21 cellular contexts compared by ENCODE assay signal in the genomic region with DNA sequence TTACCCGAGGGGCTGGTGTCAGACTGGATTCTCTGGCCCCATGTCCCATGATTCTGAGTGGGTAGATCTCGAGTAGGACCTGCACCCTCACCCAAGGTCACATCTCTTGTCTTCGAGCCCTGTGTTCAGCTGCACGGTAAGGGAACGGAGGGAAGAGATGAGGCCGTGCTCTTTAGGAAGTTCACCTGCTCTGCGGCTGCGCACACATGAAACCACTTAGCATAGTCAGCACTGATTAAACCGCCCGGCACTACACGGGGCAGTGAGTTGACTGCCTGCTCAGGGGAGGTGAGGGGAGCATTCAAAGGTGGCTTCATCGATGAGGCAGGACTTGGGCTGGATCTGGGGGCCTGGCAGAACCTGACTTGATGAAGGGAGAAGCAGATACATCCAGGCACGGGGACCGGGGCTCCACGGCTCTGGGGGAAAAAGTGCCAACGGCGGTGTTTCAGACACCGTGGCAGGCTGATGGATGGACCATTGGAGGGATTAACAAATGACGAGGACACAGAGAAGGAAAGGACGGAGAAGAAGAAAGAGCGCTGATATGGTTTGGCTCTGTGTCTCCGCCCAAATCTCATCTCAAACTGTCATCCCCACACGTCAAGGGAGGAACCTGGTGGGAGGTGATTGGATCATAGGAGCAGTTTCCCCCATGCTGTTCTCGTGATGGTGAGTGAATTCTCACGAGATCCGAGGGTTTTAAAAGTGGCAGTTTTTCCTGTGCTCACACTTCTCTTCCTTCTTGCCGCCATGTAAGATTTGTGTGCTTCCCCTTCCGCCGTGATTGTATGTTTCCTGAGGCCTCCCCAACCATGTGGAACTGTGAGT.
DNase-seq lines count a peak whose midpoint lies in the region; ATAC-seq and TF ChIP-seq lines count a peak whose summit lies in the region.
"Had no signal": no experiment of that assay in that cellular context is flagged by ENCODE, and none has a peak within 500 bp of the region (broad histone marks: within the 10 kb centered on the region; RNA-seq: fewer than 3 reads in every experiment).

No MANE protein-coding gene starts in this region.

- no peak overlapping the region for H2BK12ac ChIP-seq in neuronal stem cell (ENCODE audit: low read length)

- no peak overlapping the region for H3K27ac ChIP-seq in right atrium auricular region
- H3K27ac ChIP-seq in neuronal stem cell (replicated peaks; ENCODE audit: low read length) = no peak overlapping the region
- H3K27ac ChIP-seq: SJSA1 had no signal

- no peaks in the 10 kb centered on the region for H3K79me1 ChIP-seq in neuronal stem cell (ENCODE audit: low read depth, low read length)

- H3K4me1 Mint-ChIP-seq in activated CD4-positive, alpha-beta T cell treated with anti-CD3 and anti-CD28 coated beads, Interleukin-2, amount 10 ng/mL, durations not matched to agents 24 days and 14 days = no peaks in the 10 kb centered on the region
- no peaks in the 10 kb centered on the region for H3K4me1 Mint-ChIP-seq in activated T-cell treated with anti-CD3 and anti-CD28 coated beads, Interleukin-2, amount 50 U/mL, for 4 hours (ENCODE audit: low read depth)
- no peaks in the 10 kb centered on the region for H3K4me1 Mint-ChIP-seq in activated T-helper 1 cell treated with anti-CD3 and anti-CD28 coated beads, Interleukin-12 subunit alpha, Interleukin-12 subunit beta, Interleukin-2, Interleukin-4 antibody, amounts not matched to agents 30 ng/mL and 10 ng/mL and 1 ng/mL, durations not matched to agents 14 hours and 24 hours and 36 hours (ENCODE audit: low read depth)

- WGBS in neuronal stem cell (ENCODE audit: extremely low coverage in 2 of 2, insufficient read length in 2 of 2, insufficient replicate concordance in 1 of 2), 2 donors = no CpG with 5 or more reads among the region's 29 CpGs

- H3K23ac ChIP-seq in neuronal stem cell (ENCODE audit: low read depth, low read length, poor library complexity) = no peak overlapping the region

- peaks cover 2% of the 10 kb centered on the region for H3K27me3 Mint-ChIP-seq in activated CD4-positive, alpha-beta T cell treated with anti-CD3 and anti-CD28 coated beads, Interleukin-2, amount 10 ng/mL, durations not matched to agents 24 days and 14 days
- peaks cover under 1% of the 10 kb centered on the region for H3K27me3 Mint-ChIP-seq in activated T-cell treated with anti-CD3 and anti-CD28 coated beads, Interleukin-2, amount 50 U/mL, for 4 hours (ENCODE audit: low read depth)
- peaks cover 2% of the 10 kb centered on the region for H3K27me3 Mint-ChIP-seq in activated T-helper 1 cell treated with anti-CD3 and anti-CD28 coated beads, Interleukin-12 subunit alpha, Interleukin-12 subunit beta, Interleukin-2, Interleukin-4 antibody, amounts not matched to agents 30 ng/mL and 10 ng/mL and 1 ng/mL, durations not matched to agents 14 hours and 24 hours and 36 hours (ENCODE audit: insufficient read depth)

- no peak overlapping the region for H3K4me3 Mint-ChIP-seq in activated CD4-positive, alpha-beta T cell treated with anti-CD3 and anti-CD28 coated beads, Interleukin-2, amount 10 ng/mL, durations not matched to agents 24 days and 14 days
- no peak overlapping the region for H3K4me3 Mint-ChIP-seq in activated T-cell treated with anti-CD3 and anti-CD28 coated beads, Interleukin-2, amount 50 U/mL, for 4 hours
- H3K4me3 Mint-ChIP-seq in activated T-helper 1 cell treated with anti-CD3 and anti-CD28 coated beads, Interleukin-12 subunit alpha, Interleukin-12 subunit beta, Interleukin-2, Interleukin-4 antibody, amounts not matched to agents 30 ng/mL and 10 ng/mL and 1 ng/mL, durations not matched to agents 14 hours and 24 hours and 36 hours = no peak overlapping the region
- H3K4me3 Mint-ChIP-seq: CD8-positive, alpha-beta T cell; HFFc6 had no signal

- no peak overlapping the region for H3K9ac ChIP-seq in neuronal stem cell (ENCODE audit: low read depth, low read length, poor library complexity)

- intact Hi-C loops in left cardiac atrium (cut with DNase I) = no loop called here
- intact Hi-C loops in activated CD4-positive, alpha-beta T cell treated with anti-CD3 and anti-CD28 coated beads, Interleukin-2, amount 10 ng/mL, durations not matched to agents 24 days and 14 days (cut with micrococcal nuclease) = no loop called here
- intact Hi-C loops in activated T-helper 1 cell treated with anti-CD3 and anti-CD28 coated beads, Interleukin-12 subunit alpha, Interleukin-12 subunit beta, Interleukin-2, Interleukin-4 antibody, amounts not matched to agents 30 ng/mL and 10 ng/mL and 1 ng/mL, durations not matched to agents 14 hours and 24 hours and 36 hours (cut with micrococcal nuclease) = no loop called here

- ATAC-seq in left cardiac atrium (no peak), HG03565 (IDR thresholded peaks at IDR 0.05; ENCODE audit: unreplicated experiment) (no peak)
- ATAC-seq in activated T-cell treated with anti-CD3 and anti-CD28 coated beads, Interleukin-2, amount 50 U/mL, for 4 hours = no peak
- ATAC-seq: CD8-positive, alpha-beta T cell; Right ventricle myocardium inferior had no signal

- H2AFZ ChIP-seq in neuronal stem cell (ENCODE audit: low read length) = no peak overlapping the region

- no peak overlapping the region for H4K91ac ChIP-seq in neuronal stem cell (ENCODE audit: low read depth, low read length, poor library complexity)

- H2AK5ac ChIP-seq in neuronal stem cell (ENCODE audit: low read depth, low read length) = peak overlapping the region; percentile 31

- no peak overlapping the region for H2BK120ac ChIP-seq in neuronal stem cell (ENCODE audit: low read depth, low read length)

- no peaks in the 10 kb centered on the region for H3K27me3 ChIP-seq in right atrium auricular region
- no peaks in the 10 kb centered on the region for H3K27me3 ChIP-seq in neuronal stem cell (ENCODE audit: control insufficient read depth in 3 of 3, insufficient read depth in 3 of 3, low read depth in 1 of 3, low read length in 3 of 3)
- H3K27me3 ChIP-seq: SJSA1 had no signal

- no peak overlapping the region for H3K4me2 ChIP-seq in neuronal stem cell (ENCODE audit: insufficient read depth, low read length, poor library complexity, severe bottlenecking)

- H3K9me3 ChIP-seq in right atrium auricular region (no peaks in the 10 kb centered on the region), neuronal stem cell (replicated peaks in 1 of 2; ENCODE audit: control insufficient read depth in 2 of 2, insufficient read depth in 1 of 2, low read depth in 1 of 2, low read length in 2 of 2) (no peaks in the 10 kb centered on the region)

- H2BK15ac ChIP-seq in neuronal stem cell (ENCODE audit: low read length) = no peak overlapping the region

- H2BK5ac ChIP-seq in neuronal stem cell (ENCODE audit: low read length) = no peak overlapping the region

- H3K14ac ChIP-seq in neuronal stem cell (ENCODE audit: low read length) = no peak overlapping the region

- no peak overlapping the region for H3K4ac ChIP-seq in neuronal stem cell (ENCODE audit: low read length)

- H3K4me1 ChIP-seq in right atrium auricular region (no peaks in the 10 kb centered on the region), neuronal stem cell (ENCODE audit: control insufficient read depth in 2 of 2, insufficient read depth in 1 of 2, low read depth in 1 of 2, low read length in 2 of 2) (no peaks in the 10 kb centered on the region)
- H3K4me1 ChIP-seq: SJSA1 had no signal

- H3K27ac Mint-ChIP-seq in activated CD4-positive, alpha-beta T cell treated with anti-CD3 and anti-CD28 coated beads, Interleukin-2, amount 10 ng/mL, durations not matched to agents 24 days and 14 days = no peak overlapping the region
- no peak overlapping the region for H3K27ac Mint-ChIP-seq in activated T-helper 1 cell treated with anti-CD3 and anti-CD28 coated beads, Interleukin-12 subunit alpha, Interleukin-12 subunit beta, Interleukin-2, Interleukin-4 antibody, amounts not matched to agents 30 ng/mL and 10 ng/mL and 1 ng/mL, durations not matched to agents 14 hours and 24 hours and 36 hours
- H3K27ac Mint-ChIP-seq: CD8-positive, alpha-beta T cell; HFFc6 had no signal

- H4K8ac ChIP-seq in neuronal stem cell (ENCODE audit: low read depth, low read length) = no peak overlapping the region

- H3K36me3 ChIP-seq in right atrium auricular region (no peaks in the 10 kb centered on the region), neuronal stem cell (replicated peaks in 1 of 2; ENCODE audit: control insufficient read depth in 2 of 2, insufficient read depth in 2 of 2, low read length in 2 of 2) (no peaks in the 10 kb centered on the region)
- H3K36me3 ChIP-seq: SJSA1 had no signal

- H3K4me3 ChIP-seq in right atrium auricular region (no peak overlapping the region), neuronal stem cell (ENCODE audit: low read length in 2 of 2) (no peak overlapping the region)
- H3K4me3 ChIP-seq: SJSA1 had no signal

- no peaks in the 10 kb centered on the region for H3K36me3 Mint-ChIP-seq in activated CD4-positive, alpha-beta T cell treated with anti-CD3 and anti-CD28 coated beads, Interleukin-2, amount 10 ng/mL, durations not matched to agents 24 days and 14 days (ENCODE audit: low read depth)
- no peaks in the 10 kb centered on the region for H3K36me3 Mint-ChIP-seq in activated T-cell treated with anti-CD3 and anti-CD28 coated beads, Interleukin-2, amount 50 U/mL, for 4 hours (ENCODE audit: insufficient read depth)
- H3K36me3 Mint-ChIP-seq in activated T-helper 1 cell treated with anti-CD3 and anti-CD28 coated beads, Interleukin-12 subunit alpha, Interleukin-12 subunit beta, Interleukin-2, Interleukin-4 antibody, amounts not matched to agents 30 ng/mL and 10 ng/mL and 1 ng/mL, durations not matched to agents 14 hours and 24 hours and 36 hours (ENCODE audit: low read depth) = no peaks in the 10 kb centered on the region
- H3K36me3 Mint-ChIP-seq: CD8-positive, alpha-beta T cell had no signal

- no peaks in the 10 kb centered on the region for H3K9me3 Mint-ChIP-seq in activated CD4-positive, alpha-beta T cell treated with anti-CD3 and anti-CD28 coated beads, Interleukin-2, amount 10 ng/mL, durations not matched to agents 24 days and 14 days
- H3K9me3 Mint-ChIP-seq in activated T-cell treated with anti-CD3 and anti-CD28 coated beads, Interleukin-2, amount 50 U/mL, for 4 hours = no peaks in the 10 kb centered on the region
- no peaks in the 10 kb centered on the region for H3K9me3 Mint-ChIP-seq in activated T-helper 1 cell treated with anti-CD3 and anti-CD28 coated beads, Interleukin-12 subunit alpha, Interleukin-12 subunit beta, Interleukin-2, Interleukin-4 antibody, amounts not matched to agents 30 ng/mL and 10 ng/mL and 1 ng/mL, durations not matched to agents 14 hours and 24 hours and 36 hours
- H3K9me3 Mint-ChIP-seq: CD8-positive, alpha-beta T cell had no signal

- H3K18ac ChIP-seq in neuronal stem cell (ENCODE audit: low read length) = peak overlapping the region; percentile 19

- TF ChIP-seq CTCF in right atrium auricular region (IDR thresholded peaks at IDR 0.05) = no peak

- DNase-seq in right atrium auricular region (ENCODE audit: low spot score) (peak; percentile 42), left cardiac atrium (no peak), ecto neural progenitor cell (ENCODE audit: low spot score) (peak; percentile 37), neuronal stem cell (ENCODE audit: low spot score) (no peak)
- DNase-seq in activated CD4-positive, alpha-beta T cell treated with anti-CD3 and anti-CD28 coated beads, Interleukin-2, amount 10 ng/mL, durations not matched to agents 24 days and 14 days = no peak
- no peak for DNase-seq in activated T-cell treated with anti-CD3 and anti-CD28 coated beads, Interleukin-2, amount 50 U/mL, for 4 hours
- no peak for DNase-seq in activated T-helper 1 cell treated with anti-CD3 and anti-CD28 coated beads, Interleukin-12 subunit alpha, Interleukin-12 subunit beta, Interleukin-2, Interleukin-4 antibody, amounts not matched to agents 30 ng/mL and 10 ng/mL and 1 ng/mL, durations not matched to agents 14 hours and 24 hours and 36 hours (ENCODE audit: low spot score)
- DNase-seq: AML-193, C1 segment of cervical spinal cord, Calu3, HFFc6, Kasumi-1, NCI-H1417, NCI-H1694 treated with DMSO at 0.1 percent for 48 hours, NCI-H2107, NCI-H524 treated with DMSO at 0.1 percent for 48 hours, NCI-H82 had no signal

Comparison
In these comparisons a context has a peak if more than half of its experiments do, and no peak if none do; other contexts are left out.
1. DNase-seq: peak in right atrium auricular region (single experiment) and ecto neural progenitor cell (single experiment); none in left cardiac atrium (single experiment), neuronal stem cell (single experiment), activated CD4-positive, alpha-beta T cell treated with anti-CD3 and anti-CD28 coated beads, Interleukin-2, amount 10 ng/mL, durations not matched to agents 24 days and 14 days (single experiment), activated T-cell treated with anti-CD3 and anti-CD28 coated beads, Interleukin-2, amount 50 U/mL, for 4 hours (single experiment) and activated T-helper 1 cell treated with anti-CD3 and anti-CD28 coated beads, Interleukin-12 subunit alpha, Interleukin-12 subunit beta, Interleukin-2, Interleukin-4 antibody, amounts not matched to agents 30 ng/mL and 10 ng/mL and 1 ng/mL, durations not matched to agents 14 hours and 24 hours and 36 hours (single experiment).